Comparison of ENCODE assay signal across 8 cellular contexts in the genomic region with DNA sequence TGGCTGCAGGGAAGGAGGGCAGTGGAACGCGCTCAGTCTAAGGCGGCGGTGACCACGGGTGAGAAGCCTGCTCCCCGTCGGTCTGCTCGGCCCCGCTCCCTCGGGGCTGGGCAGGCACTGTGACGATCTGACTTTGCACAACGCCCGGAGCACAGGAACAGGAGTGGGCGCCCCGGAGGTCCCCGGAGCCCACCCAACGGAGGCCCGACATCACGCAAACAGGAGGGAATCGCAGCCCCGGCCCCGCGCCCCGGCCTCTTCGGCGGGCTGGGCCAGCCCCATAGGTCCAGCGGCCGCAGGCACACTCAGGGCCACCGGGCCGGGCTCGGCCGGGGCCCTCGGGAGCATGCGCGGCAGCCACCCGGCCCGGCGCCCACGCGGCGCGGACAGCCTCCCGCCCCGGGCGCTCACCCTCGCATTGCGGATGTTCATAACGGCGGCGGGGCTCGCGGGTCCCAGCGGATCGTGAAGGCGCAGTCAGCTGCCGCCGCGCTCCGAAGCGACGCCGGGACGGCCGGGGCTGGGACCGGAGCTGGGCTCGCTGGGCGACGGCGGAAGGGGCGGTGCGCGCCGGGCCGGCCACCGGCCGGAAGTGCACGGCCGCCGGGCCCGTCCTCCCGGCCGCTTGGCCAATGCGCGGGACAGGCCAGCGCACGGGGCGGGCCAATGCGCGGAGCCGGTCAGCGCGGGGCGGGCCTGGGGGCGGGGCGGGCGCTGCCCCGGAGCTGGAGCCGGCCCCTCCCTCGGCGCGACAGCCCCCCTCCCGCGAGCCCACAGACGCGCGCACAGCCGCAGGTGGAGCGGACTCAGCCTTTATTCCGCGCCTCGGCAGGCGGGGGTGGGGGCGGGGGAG. TPM values are rescaled to one million over a fixed set of nuclear protein-coding genes. Genes with fewer than 3 reads are reported as not detected.
DNase-seq lines count a peak whose midpoint lies in the region; ATAC-seq and TF ChIP-seq lines count a peak whose summit lies in the region.

Gene NAA10 (minus strand): TSS at position 565 of the 853 bp plus-strand sequence. CDS start 133 bp downstream, at position 432.

- POLR2A ChIA-PET in Panc1 (lab: Charles Lee) = interaction anchor here (0.6 kb wide), 1 partner anchor 32 kb away, joined by 3 read pairs; no protein-coding TSS in a partner anchor
- POLR2A ChIA-PET in naive thymus-derived CD8-positive, alpha-beta T cell (lab: Charles Lee) = interaction anchor here (2.0 to 17.6 kb wide), 3 partner anchors 10 to 37 kb away, joined by 7 to 388 read pairs (median 48); partner anchors contain the start of genes ARHGAP4, HCFC1 and RENBP

- H3K27ac Mint-ChIP-seq in naive thymus-derived CD8-positive, alpha-beta T cell = peak within 1 kb of the TSS in 9 of 10 donors; percentile 72 to 93 (median 88)

- H3K4me3 ChIP-seq in Panc1 (ENCODE audit: low read depth in 2 of 2, low read length in 2 of 2) (peak within 1 kb of the TSS; percentile 94 to 95), fibroblast of pulmonary artery (replicated peaks; ENCODE audit: low read depth, low read length) (peak within 1 kb of the TSS; percentile 69), thoracic aorta (peak within 1 kb of the TSS; percentile 77)

- intact Hi-C loops in Panc1 (cut with micrococcal nuclease; ENCODE audit: unreplicated experiment) = no loop called here

- CTCF ChIA-PET in Panc1 (lab: Charles Lee) = interaction anchor here (1.2 kb wide), 1 partner anchor 12 kb away, joined by 4 read pairs; no protein-coding TSS in a partner anchor

- in situ Hi-C loops in Panc1 (cut with HindIII; ENCODE audit: low pct_unique_long_range_greater_than_20kb, low sequenced_read_pairs) = no loop called here

- H3K4me3 Mint-ChIP-seq in naive thymus-derived CD8-positive, alpha-beta T cell = peak within 1 kb of the TSS; percentile 76 to 91 (median 86)

- TF ChIP-seq CTCF in Panc1 (IDR thresholded peaks at IDR 0.05) = no peak
- TF ChIP-seq CTCF in fibroblast of pulmonary artery (IDR thresholded peaks at IDR 0.05; ENCODE audit: low read length, missing control alignments) = no peak
- TF ChIP-seq CTCF in thoracic aorta (IDR thresholded peaks at IDR 0.05) = no peak

- H3K9me3 Mint-ChIP-seq in naive thymus-derived CD8-positive, alpha-beta T cell = peaks cover 0 to 2% (median 0%) of the 10 kb centered on the region in 9 donors

- H3K9me3 ChIP-seq in Panc1 (ENCODE audit: control insufficient read depth, insufficient read depth, low read depth, low read length) (no peaks in the 10 kb centered on the region), thoracic aorta (no peaks in the 10 kb centered on the region)

- ATAC-seq in GM19468 (IDR thresholded peaks at IDR 0.05; ENCODE audit: extremely low read depth, unreplicated experiment) = peak; percentile 67
- peak; percentile 98 for ATAC-seq in Panc1
- peak; percentile 67 to 77 for ATAC-seq in naive thymus-derived CD8-positive, alpha-beta T cell
- peak; percentile 70 for ATAC-seq in thoracic aorta (ENCODE audit: insufficient number of reproducible peaks, low FRiP score, low read depth)

- H3K36me3 ChIP-seq in Panc1 (ENCODE audit: control insufficient read depth, insufficient read depth, low read length) (peaks cover 4% of the 10 kb centered on the region), thoracic aorta (peaks cover 6% of the 10 kb centered on the region)

- H3K27ac ChIP-seq in Panc1 (ENCODE audit: low read length) (peak within 1 kb of the TSS; percentile 75), thoracic aorta (peak within 1 kb of the TSS in 1 of 2 donors; percentile 12)

- H3K27me3 ChIP-seq in Panc1 (ENCODE audit: control insufficient read depth, insufficient read depth, low read length) = no peaks in the 10 kb centered on the region
- H3K27me3 ChIP-seq in thoracic aorta (replicated peaks; ENCODE audit: insufficient read depth) = no peaks in the 10 kb centered on the region

- BruUV-seq in Panc1 (replicated peaks; lab: Mats Ljungman, UMichigan) = no TSS peak

- H3K4me1 ChIP-seq in Panc1 (ENCODE audit: control insufficient read depth, insufficient read depth, low read length) (peaks cover 19% of the 10 kb centered on the region), thoracic aorta (ENCODE audit: control insufficient read depth in 1 of 2, low read depth in 2 of 2) (peaks cover 3 to 14% of the 10 kb centered on the region in 2 donors)

- H3K27me3 Mint-ChIP-seq in naive thymus-derived CD8-positive, alpha-beta T cell = no peaks in the 10 kb centered on the region

- DNase-seq in DMS 273 (lab: John Stamatoyannopoulos, UW; ENCODE audit: unreplicated experiment) (peak; percentile 92), HS-27A (ENCODE audit: low read depth) (peak; percentile 12), Panc1 (ENCODE audit: low read depth, low spot score) (no peak), fibroblast of pulmonary artery (ENCODE audit: low read depth) (peak; percentile 64), thoracic aorta (ENCODE audit: low spot score) (no peak)
- peak; percentile 54 for DNase-seq in activated T-helper 9 cell treated with anti-CD3 and anti-CD28 coated beads, Interleukin-2, amount 50 U/mL, for 16 hours (ENCODE audit: low read depth)
- peak in 8 of 10 donors; percentile 27 to 72 (median 44) for DNase-seq in naive thymus-derived CD8-positive, alpha-beta T cell

- peaks cover 7 to 29% (median 28%) of the 10 kb centered on the region in 4 donors for H3K4me1 Mint-ChIP-seq in naive thymus-derived CD8-positive, alpha-beta T cell

- H3K36me3 Mint-ChIP-seq in naive thymus-derived CD8-positive, alpha-beta T cell = peaks cover 0 to 16% (median 0%) of the 10 kb centered on the region in 3 donors

RNA-seq across cellular contexts. Expression of gene NAA10, which starts in this region (rescaled TPM):
- total RNA-seq in Panc1 (2021; ENCODE audit: unreplicated experiment) (246 TPM), thoracic aorta (10 to 100 TPM; 60.1 to 66.4 TPM)
- polyA plus RNA-seq in Panc1 (2012; ENCODE audit: insufficient read length) = 347 TPM
- total RNA-seq in naive thymus-derived CD8-positive, alpha-beta T cell = 10 to 100 TPM; 72.1 to 80.8 TPM
- polyA plus RNA-seq in naive thymus-derived CD8-positive, alpha-beta T cell = 10 to 100 TPM; 66.8 to 73.3 (median 71.3) TPM

Comparison
In these comparisons a context has a peak if more than half of its experiments do, and no peak if none do; other contexts are left out.
1. DNase-seq: peak in DMS 273 (single experiment), HS-27A (single experiment), activated T-helper 9 cell treated with anti-CD3 and anti-CD28 coated beads, Interleukin-2, amount 50 U/mL, for 16 hours (single experiment), fibroblast of pulmonary artery (single experiment) and naive thymus-derived CD8-positive, alpha-beta T cell (8 of 10); none in Panc1 (single experiment) and thoracic aorta (single experiment).
2. Peak in every context shown above with its lines, with median percentiles within 50 percentile points of each other: ATAC-seq and H3K4me3 ChIP-seq.